In genomic region chr22:35894937-35895708, GRCh38 we compare ENCODE assay signal across 9 cellular contexts.
DNase-seq lines count a peak whose midpoint lies in the region; ATAC-seq lines count a peak whose summit lies in the region.
"Had no signal": no experiment of that assay in that cellular context is flagged by ENCODE, and none has a peak within 500 bp of the region (broad histone marks: within the 10 kb centered on the region; RNA-seq: fewer than 3 reads in every experiment).

No MANE protein-coding gene starts in this region.

- peaks cover 51% of the 10 kb centered on the region for H3K27me3 Mint-ChIP-seq in central memory CD8-positive, alpha-beta T cell
- peaks cover 14% of the 10 kb centered on the region for H3K27me3 Mint-ChIP-seq in activated naive CD8-positive, alpha-beta T cell treated with anti-CD3 and anti-CD28 coated beads for 36 hours

- peak overlapping the region; percentile 35 for H3K4me3 Mint-ChIP-seq in central memory CD8-positive, alpha-beta T cell
- H3K4me3 Mint-ChIP-seq in activated naive CD8-positive, alpha-beta T cell treated with anti-CD3 and anti-CD28 coated beads for 36 hours: no peak overlapping the region

- no peaks in the 10 kb centered on the region for H3K36me3 Mint-ChIP-seq in central memory CD8-positive, alpha-beta T cell (ENCODE audit: insufficient read depth)
- no peaks in the 10 kb centered on the region for H3K36me3 Mint-ChIP-seq in activated naive CD8-positive, alpha-beta T cell treated with anti-CD3 and anti-CD28 coated beads for 36 hours

- peak; percentile 61 for DNase-seq in LHCN-M2 (ENCODE audit: low read depth)
- no peak for DNase-seq in central memory CD8-positive, alpha-beta T cell (ENCODE audit: low spot score in 2 of 2)
- DNase-seq in left lobe of liver (ENCODE audit: low spot score): no peak
- DNase-seq in superior temporal gyrus (ENCODE audit: extremely low spot score): peak; percentile 70
- no peak for DNase-seq in UCSD-AML1 (lab: John Stamatoyannopoulos, UW; ENCODE audit: unreplicated experiment)
- no peak for DNase-seq in NCI-H446 treated with DMSO at 0.1 percent for 48 hours (lab: John Stamatoyannopoulos, UW)
- no peak for DNase-seq in activated naive CD8-positive, alpha-beta T cell treated with anti-CD3 and anti-CD28 coated beads for 36 hours
- DNase-seq: stimulated activated CD8-positive, alpha-beta memory T cell treated with anti-CD3 and anti-CD28 coated beads, Interleukin-4, amount 100 ng/mL, for 48 hours had no signal

- peaks cover 6% of the 10 kb centered on the region for H3K4me1 Mint-ChIP-seq in central memory CD8-positive, alpha-beta T cell
- peaks cover under 1% of the 10 kb centered on the region for H3K4me1 Mint-ChIP-seq in activated naive CD8-positive, alpha-beta T cell treated with anti-CD3 and anti-CD28 coated beads for 36 hours

- no peaks in the 10 kb centered on the region for H3K9me3 Mint-ChIP-seq in central memory CD8-positive, alpha-beta T cell
- no peaks in the 10 kb centered on the region for H3K9me3 Mint-ChIP-seq in activated naive CD8-positive, alpha-beta T cell treated with anti-CD3 and anti-CD28 coated beads for 36 hours

- ATAC-seq in central memory CD8-positive, alpha-beta T cell (replicated peaks; ENCODE audit: extremely low read depth, poor library complexity, severe bottlenecking): peak; percentile 54
- ATAC-seq in left lobe of liver (peak; percentile 41), HG02938 (IDR thresholded peaks at IDR 0.05; ENCODE audit: unreplicated experiment) (no peak)

- H3K27ac Mint-ChIP-seq in central memory CD8-positive, alpha-beta T cell (ENCODE audit: low read depth): peak overlapping the region; percentile 23
- no peak overlapping the region for H3K27ac Mint-ChIP-seq in activated naive CD8-positive, alpha-beta T cell treated with anti-CD3 and anti-CD28 coated beads for 36 hours

Comparison
In these comparisons a context has a peak if more than half of its experiments do, and no peak if none do; other contexts are left out.
1. DNase-seq: peak in LHCN-M2 (single experiment) and superior temporal gyrus (single experiment); none in central memory CD8-positive, alpha-beta T cell (0 of 2), left lobe of liver (single experiment), UCSD-AML1 (single experiment), NCI-H446 treated with DMSO at 0.1 percent for 48 hours (single experiment) and activated naive CD8-positive, alpha-beta T cell treated with anti-CD3 and anti-CD28 coated beads for 36 hours (single experiment).